ENCODE assay signal across 2 cellular contexts in genomic region chrX:10568428-10568827, GRCh38.
TF ChIP-seq lines count a peak whose summit lies in the region.

No MANE protein-coding gene starts in this region.

TF ChIP-seq in IMR-90, 13 proteins besides CTCF, POLR2A, EP300 and RAD21:
- TF ChIP-seq MAFK (IDR thresholded peaks at IDR 0.05; ENCODE audit: low read depth, low read length) (no peak), RFX5 (IDR thresholded peaks at IDR 0.05; ENCODE audit: low read depth, low read length) (no peak), NFE2L2 (IDR thresholded peaks at IDR 0.05; ENCODE audit: low read depth, low read length) (no peak), FOS (IDR thresholded peaks at IDR 0.05; ENCODE audit: low read depth, low read length) (no peak), BHLHE40 (IDR thresholded peaks at IDR 0.05; ENCODE audit: low read depth, low read length) (no peak), CEBPB (IDR thresholded peaks at IDR 0.05; ENCODE audit: low read depth, low read length) (no peak), RCOR1 (IDR thresholded peaks at IDR 0.05; ENCODE audit: insufficient replicate concordance, low read length) (no peak), SMC3 (IDR thresholded peaks at IDR 0.05; ENCODE audit: low read depth, low read length) (no peak), CHD1 (IDR thresholded peaks at IDR 0.05; ENCODE audit: low read depth, low read length) (no peak), MXI1 (IDR thresholded peaks at IDR 0.05; ENCODE audit: borderline replicate concordance, low read depth, low read length) (no peak), MAZ (IDR thresholded peaks at IDR 0.05; ENCODE audit: borderline replicate concordance, low read depth, low read length) (no peak), USF2 (IDR thresholded peaks at IDR 0.05; ENCODE audit: low read depth, low read length) (no peak), ELK1 (IDR thresholded peaks at IDR 0.05; ENCODE audit: borderline replicate concordance, low read depth, low read length) (no peak)

TF ChIP-seq in GM12878, 131 proteins besides CTCF, POLR2A, EP300 and RAD21:
- TF ChIP-seq LARP7 (IDR thresholded peaks at IDR 0.05), result no peak
- peak; percentile 32; the same call in 1 of the 2 replicates for TF ChIP-seq MTA2 (IDR thresholded peaks at IDR 0.05; ENCODE audit: low read depth)
